In genomic region chr17:55728833-55729232, GRCh38 we compare ENCODE assay signal across 2 cellular contexts.
TF ChIP-seq lines count a peak whose summit lies in the region.

No MANE protein-coding gene starts in this region.

TF ChIP-seq in SK-N-SH, 30 proteins besides CTCF, POLR2A, EP300 and RAD21 (continued from another document):
- TF ChIP-seq USF1 (IDR thresholded peaks at IDR 0.05; ENCODE audit: borderline replicate concordance, low read depth) (no peak), TAF1 (IDR thresholded peaks at IDR 0.05; ENCODE audit: borderline replicate concordance, low read depth, low read length) (no peak), TCF12 (IDR thresholded peaks at IDR 0.05) (no peak), MXI1 (IDR thresholded peaks at IDR 0.05; ENCODE audit: low read depth, low read length) (no peak), NFIC (IDR thresholded peaks at IDR 0.05; ENCODE audit: borderline replicate concordance) (no peak)

TF ChIP-seq in SK-N-SH treated with all-trans-retinoic acid at 6 μM for 48 hours, 23 proteins besides CTCF, POLR2A, EP300 and RAD21 (continued from another document):
- TF ChIP-seq, protein P1, sequence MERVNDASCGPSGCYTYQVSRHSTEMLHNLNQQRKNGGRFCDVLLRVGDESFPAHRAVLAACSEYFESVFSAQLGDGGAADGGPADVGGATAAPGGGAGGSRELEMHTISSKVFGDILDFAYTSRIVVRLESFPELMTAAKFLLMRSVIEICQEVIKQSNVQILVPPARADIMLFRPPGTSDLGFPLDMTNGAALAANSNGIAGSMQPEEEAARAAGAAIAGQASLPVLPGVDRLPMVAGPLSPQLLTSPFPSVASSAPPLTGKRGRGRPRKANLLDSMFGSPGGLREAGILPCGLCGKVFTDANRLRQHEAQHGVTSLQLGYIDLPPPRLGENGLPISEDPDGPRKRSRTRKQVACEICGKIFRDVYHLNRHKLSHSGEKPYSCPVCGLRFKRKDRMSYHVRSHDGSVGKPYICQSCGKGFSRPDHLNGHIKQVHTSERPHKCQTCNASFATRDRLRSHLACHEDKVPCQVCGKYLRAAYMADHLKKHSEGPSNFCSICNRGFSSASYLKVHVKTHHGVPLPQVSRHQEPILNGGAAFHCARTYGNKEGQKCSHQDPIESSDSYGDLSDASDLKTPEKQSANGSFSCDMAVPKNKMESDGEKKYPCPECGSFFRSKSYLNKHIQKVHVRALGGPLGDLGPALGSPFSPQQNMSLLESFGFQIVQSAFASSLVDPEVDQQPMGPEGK (CRISPR knock-in tag; IDR thresholded peaks at IDR 0.05; ENCODE audit: borderline replicate concordance): no peak
- TF ChIP-seq ZFP3 (CRISPR knock-in tag; IDR thresholded peaks at IDR 0.05) (no peak), ZNF70 (CRISPR knock-in tag; IDR thresholded peaks at IDR 0.05) (no peak), TCF4 (CRISPR knock-in tag; IDR thresholded peaks at IDR 0.05; ENCODE audit: borderline replicate concordance) (no peak), GLIS3 (CRISPR knock-in tag; IDR thresholded peaks at IDR 0.05) (no peak), ESRRG (CRISPR knock-in tag; IDR thresholded peaks at IDR 0.05) (no peak), CSDC2 (CRISPR knock-in tag; IDR thresholded peaks at IDR 0.05) (no peak), CSRNP3 (CRISPR knock-in tag; IDR thresholded peaks at IDR 0.05) (no peak), RARB (CRISPR knock-in tag; IDR thresholded peaks at IDR 0.05) (no peak), OSR1 (CRISPR knock-in tag; IDR thresholded peaks at IDR 0.05) (no peak), ISL1 (CRISPR knock-in tag; IDR thresholded peaks at IDR 0.05) (no peak), BACH2 (CRISPR knock-in tag; IDR thresholded peaks at IDR 0.05; ENCODE audit: borderline replicate concordance) (no peak), PPARA (CRISPR knock-in tag; IDR thresholded peaks at IDR 0.05; ENCODE audit: borderline replicate concordance) (no peak), SNAI2 (CRISPR knock-in tag; IDR thresholded peaks at IDR 0.05) (no peak)
- TF ChIP-seq, protein P2, sequence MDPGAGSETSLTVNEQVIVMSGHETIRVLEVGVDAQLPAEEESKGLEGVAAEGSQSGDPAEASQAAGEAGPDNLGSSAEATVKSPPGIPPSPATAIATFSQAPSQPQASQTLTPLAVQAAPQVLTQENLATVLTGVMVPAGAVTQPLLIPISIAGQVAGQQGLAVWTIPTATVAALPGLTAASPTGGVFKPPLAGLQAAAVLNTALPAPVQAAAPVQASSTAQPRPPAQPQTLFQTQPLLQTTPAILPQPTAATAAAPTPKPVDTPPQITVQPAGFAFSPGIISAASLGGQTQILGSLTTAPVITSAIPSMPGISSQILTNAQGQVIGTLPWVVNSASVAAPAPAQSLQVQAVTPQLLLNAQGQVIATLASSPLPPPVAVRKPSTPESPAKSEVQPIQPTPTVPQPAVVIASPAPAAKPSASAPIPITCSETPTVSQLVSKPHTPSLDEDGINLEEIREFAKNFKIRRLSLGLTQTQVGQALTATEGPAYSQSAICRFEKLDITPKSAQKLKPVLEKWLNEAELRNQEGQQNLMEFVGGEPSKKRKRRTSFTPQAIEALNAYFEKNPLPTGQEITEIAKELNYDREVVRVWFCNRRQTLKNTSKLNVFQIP (CRISPR knock-in tag; IDR thresholded peaks at IDR 0.05; ENCODE audit: borderline replicate concordance, low read depth): no peak
